2 cellular contexts compared by ENCODE assay signal in genomic region chr22:39300198-39300830, GRCh38.
TF ChIP-seq lines count a peak whose summit lies in the region.

No MANE protein-coding gene starts in this region.

TF ChIP-seq in SK-N-SH treated with all-trans-retinoic acid at 6 μM for 48 hours, 23 proteins besides CTCF, POLR2A, EP300 and RAD21 (continued from another document):
- TF ChIP-seq ZNF565 (CRISPR knock-in tag; conservative IDR thresholded peaks at IDR 0.05; ENCODE audit: low read depth), result no peak
- no peak for TF ChIP-seq BACH2 (CRISPR knock-in tag; IDR thresholded peaks at IDR 0.05; ENCODE audit: borderline replicate concordance)
- TF ChIP-seq CREB5 (CRISPR knock-in tag; IDR thresholded peaks at IDR 0.05; ENCODE audit: low read depth), result no peak
- no peak for TF ChIP-seq ISL1 (CRISPR knock-in tag; IDR thresholded peaks at IDR 0.05)
- no peak for TF ChIP-seq ESRRG (CRISPR knock-in tag; IDR thresholded peaks at IDR 0.05)

TF ChIP-seq in SK-N-SH, 30 proteins besides CTCF, POLR2A, EP300 and RAD21 (continued from another document):
- TF ChIP-seq, protein P1, sequence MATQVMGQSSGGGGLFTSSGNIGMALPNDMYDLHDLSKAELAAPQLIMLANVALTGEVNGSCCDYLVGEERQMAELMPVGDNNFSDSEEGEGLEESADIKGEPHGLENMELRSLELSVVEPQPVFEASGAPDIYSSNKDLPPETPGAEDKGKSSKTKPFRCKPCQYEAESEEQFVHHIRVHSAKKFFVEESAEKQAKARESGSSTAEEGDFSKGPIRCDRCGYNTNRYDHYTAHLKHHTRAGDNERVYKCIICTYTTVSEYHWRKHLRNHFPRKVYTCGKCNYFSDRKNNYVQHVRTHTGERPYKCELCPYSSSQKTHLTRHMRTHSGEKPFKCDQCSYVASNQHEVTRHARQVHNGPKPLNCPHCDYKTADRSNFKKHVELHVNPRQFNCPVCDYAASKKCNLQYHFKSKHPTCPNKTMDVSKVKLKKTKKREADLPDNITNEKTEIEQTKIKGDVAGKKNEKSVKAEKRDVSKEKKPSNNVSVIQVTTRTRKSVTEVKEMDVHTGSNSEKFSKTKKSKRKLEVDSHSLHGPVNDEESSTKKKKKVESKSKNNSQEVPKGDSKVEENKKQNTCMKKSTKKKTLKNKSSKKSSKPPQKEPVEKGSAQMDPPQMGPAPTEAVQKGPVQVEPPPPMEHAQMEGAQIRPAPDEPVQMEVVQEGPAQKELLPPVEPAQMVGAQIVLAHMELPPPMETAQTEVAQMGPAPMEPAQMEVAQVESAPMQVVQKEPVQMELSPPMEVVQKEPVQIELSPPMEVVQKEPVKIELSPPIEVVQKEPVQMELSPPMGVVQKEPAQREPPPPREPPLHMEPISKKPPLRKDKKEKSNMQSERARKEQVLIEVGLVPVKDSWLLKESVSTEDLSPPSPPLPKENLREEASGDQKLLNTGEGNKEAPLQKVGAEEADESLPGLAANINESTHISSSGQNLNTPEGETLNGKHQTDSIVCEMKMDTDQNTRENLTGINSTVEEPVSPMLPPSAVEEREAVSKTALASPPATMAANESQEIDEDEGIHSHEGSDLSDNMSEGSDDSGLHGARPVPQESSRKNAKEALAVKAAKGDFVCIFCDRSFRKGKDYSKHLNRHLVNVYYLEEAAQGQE (IDR thresholded peaks at IDR 0.05; ENCODE audit: low read depth, low read length), result no peak
- TF ChIP-seq PBX3 (IDR thresholded peaks at IDR 0.05) (no peak), TEAD4 (IDR thresholded peaks at IDR 0.05; ENCODE audit: borderline replicate concordance, insufficient read depth) (no peak), FOXM1 (IDR thresholded peaks at IDR 0.05; ENCODE audit: low read depth) (no peak), FOXJ3 (CRISPR knock-in tag; IDR thresholded peaks at IDR 0.05) (no peak), USF2 (IDR thresholded peaks at IDR 0.05; ENCODE audit: borderline replicate concordance, low read depth, low read length) (no peak), TCF12 (IDR thresholded peaks at IDR 0.05) (no peak), JUND (IDR thresholded peaks at IDR 0.05) (no peak), RXRA (IDR thresholded peaks at IDR 0.05; ENCODE audit: borderline replicate concordance, low read depth) (no peak), SIN3A (IDR thresholded peaks at IDR 0.05; ENCODE audit: borderline replicate concordance, low read depth, low read length) (no peak), MXI1 (IDR thresholded peaks at IDR 0.05; ENCODE audit: low read depth, low read length) (no peak), MEF2A (IDR thresholded peaks at IDR 0.05; ENCODE audit: borderline replicate concordance, low read depth) (no peak)
- TF ChIP-seq, protein P2, sequence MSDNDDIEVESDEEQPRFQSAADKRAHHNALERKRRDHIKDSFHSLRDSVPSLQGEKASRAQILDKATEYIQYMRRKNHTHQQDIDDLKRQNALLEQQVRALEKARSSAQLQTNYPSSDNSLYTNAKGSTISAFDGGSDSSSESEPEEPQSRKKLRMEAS (IDR thresholded peaks at IDR 0.05; ENCODE audit: low read depth), result no peak
